In the genomic region with DNA sequence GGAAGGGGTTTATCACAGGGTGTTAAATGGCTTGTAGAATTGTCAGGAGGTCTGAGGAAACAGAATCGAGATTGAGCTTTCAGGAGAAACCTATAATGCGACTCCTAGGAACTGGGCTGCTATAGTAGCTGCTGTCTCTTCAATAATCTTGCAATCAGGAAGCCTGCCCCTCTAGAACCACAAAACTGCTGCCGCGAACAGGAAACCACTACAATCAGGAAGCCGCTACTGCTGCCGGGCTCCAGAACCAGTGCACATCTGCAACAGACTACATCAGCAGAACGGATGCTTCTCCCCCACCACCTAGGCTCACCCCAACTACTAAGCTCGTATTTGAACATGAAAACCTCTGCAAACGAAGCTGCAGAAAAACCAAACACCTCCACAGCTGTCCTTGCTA, we compare ENCODE assay signal across 10 cellular contexts. TPM values are rescaled to one million over a fixed set of nuclear protein-coding genes. Genes with fewer than 3 reads are reported as not detected.
DNase-seq lines count a peak whose midpoint lies in the region; ATAC-seq, FAIRE-seq and TF ChIP-seq lines count a peak whose summit lies in the region.
"Had no signal": no experiment of that assay in that cellular context is flagged by ENCODE, and none has a peak within 500 bp of the region (broad histone marks: within the 10 kb centered on the region; RNA-seq: fewer than 3 reads in every experiment).

No MANE protein-coding gene starts in this region.

- FAIRE-seq in GM18507 (lab: Jason Lieb, UNC) = peak; percentile 66

- peaks cover 0 to 76% (median 10%) of the 10 kb centered on the region in 12 donors for H3K4me1 ChIP-seq in heart left ventricle

- TF ChIP-seq CTCF in heart left ventricle (IDR thresholded peaks at IDR 0.05) = no peak

- peaks cover 0 to 6% (median 0%) of the 10 kb centered on the region in 9 donors for H3K36me3 ChIP-seq in heart left ventricle

- no peaks in the 10 kb centered on the region for H3K27me3 ChIP-seq in heart left ventricle
- H3K27me3 ChIP-seq: body of pancreas had no signal

- no peak overlapping the region for H3K4me3 ChIP-seq in heart left ventricle
- H3K4me3 ChIP-seq: body of pancreas had no signal

- intact Hi-C loops in heart left ventricle (cut with DNase I) = no loop called here

- no peaks in the 10 kb centered on the region for H3K9me3 ChIP-seq in heart left ventricle
- H3K9me3 ChIP-seq: body of pancreas had no signal

- WGBS in heart left ventricle, 4 donors = 48 to 60% (median 51%) methylated on average over 9 of the region's 9 CpGs

- DNase-seq in GM18507 (ENCODE audit: extremely low spot score, insufficient read length, low read depth) (peak; percentile 28), heart left ventricle (peak; percentile 22 to 79 (median 56)), D341Med (ENCODE audit: low spot score) (no peak)
- DNase-seq in activated CD4-positive, alpha-beta T cell treated with anti-CD3 and anti-CD28 coated beads for 4 hours = peak; percentile 70
- DNase-seq in stimulated activated CD8-positive, alpha-beta memory T cell treated with anti-CD3 and anti-CD28 coated beads, Interleukin-7, amount 100 ng/mL, for 4 hours (ENCODE audit: low read depth in 2 of 2) = peak; percentile 64 to 67

- H3K27ac ChIP-seq in heart left ventricle = peak overlapping the region in 1 of 12 donors; percentile 47
- H3K27ac ChIP-seq: body of pancreas had no signal

- ATAC-seq in HG03432 (IDR thresholded peaks at IDR 0.05; ENCODE audit: unreplicated experiment) = peak; percentile 78
- peak in 3 of 4 donors; percentile 50 to 79 (median 61) for ATAC-seq in heart left ventricle
- no peak for ATAC-seq in GM21825 (IDR thresholded peaks at IDR 0.05; ENCODE audit: unreplicated experiment)
- ATAC-seq in GM18861 (IDR thresholded peaks at IDR 0.05; ENCODE audit: unreplicated experiment) = no peak
- ATAC-seq: body of pancreas had no signal

- no peak for TF ChIP-seq POLR2A in heart left ventricle (IDR thresholded peaks at IDR 0.05)

RNA-seq across cellular contexts. Expression of a gene that starts 31.6 kb away (rescaled TPM):
- 1 to 10 TPM in 2 of 9 donors, under 1 TPM in 7; 0.25 to 4.9 (median 0.92) TPM for total RNA-seq in heart left ventricle
- polyA plus RNA-seq in heart left ventricle = under 1 TPM in 1 of 2 donors, not detected in 1; 0.47 TPM
- total RNA-seq: pulmonary artery endothelial cell had no signal

Comparison
In these comparisons a context has a peak if more than half of its experiments do, and no peak if none do; other contexts are left out.
1. ATAC-seq: peak in HG03432 (single experiment) and heart left ventricle (3 of 4); none in GM21825 (single experiment) and GM18861 (single experiment).